ENCODE assay signal across 16 cellular contexts in genomic region chr4:26343041-26343403, GRCh38. TPM values are rescaled to one million over a fixed set of nuclear protein-coding genes. Genes with fewer than 3 reads are reported as not detected.
DNase-seq lines count a peak whose midpoint lies in the region; ATAC-seq and TF ChIP-seq lines count a peak whose summit lies in the region.
"Had no signal": no experiment of that assay in that cellular context is flagged by ENCODE, and none has a peak within 500 bp of the region (broad histone marks: within the 10 kb centered on the region; RNA-seq: fewer than 3 reads in every experiment).

No MANE protein-coding gene starts in this region.

- ATAC-seq in HG03469 (IDR thresholded peaks at IDR 0.05; ENCODE audit: unreplicated experiment) = no peak
- no peak for ATAC-seq in HG03135 (IDR thresholded peaks at IDR 0.05; ENCODE audit: unreplicated experiment)
- no peak for ATAC-seq in HG03095 (IDR thresholded peaks at IDR 0.05; ENCODE audit: unreplicated experiment)

- TF ChIP-seq CTCF in AG10803 (conservative IDR thresholded peaks at IDR 0.05; ENCODE audit: low read length) (no peak), SK-N-SH (IDR thresholded peaks at IDR 0.05) (no peak), epithelial cell of esophagus (IDR thresholded peaks at IDR 0.05; ENCODE audit: insufficient read depth, low read depth, low read length, missing control alignments) (no peak)

- H3K79me2 ChIP-seq in SK-N-SH (ENCODE audit: insufficient read depth) = peaks cover 79% of the 10 kb centered on the region

- peaks cover 19% of the 10 kb centered on the region for H3F3A ChIP-seq in SK-N-SH (replicated peaks; ENCODE audit: insufficient read depth)

- H4K20me1 ChIP-seq in SK-N-SH (ENCODE audit: insufficient read depth) = peaks cover 44% of the 10 kb centered on the region

- 59% methylated on average over 3 of the region's 3 CpGs for WGBS in SK-N-SH (ENCODE audit: low lambda C conversion rate)

- no peaks in the 10 kb centered on the region for H3K9me3 ChIP-seq in SK-N-SH
- H3K9me3 ChIP-seq: lower lobe of right lung, spleen, suprapubic skin had no signal

- H3K9me2 ChIP-seq in SK-N-SH = no peaks in the 10 kb centered on the region

- no peak overlapping the region for H2AFZ ChIP-seq in SK-N-SH (ENCODE audit: low read depth)

- H3K4me2 ChIP-seq in SK-N-SH = peak overlapping the region; percentile 18; the same call in 1 of the 2 replicates

- peak overlapping the region in 1 of 2 experiments; percentile 66; a peak in 2 of 4 replicates for H3K27ac ChIP-seq in SK-N-SH (ENCODE audit: low read depth in 2 of 2, low read length in 1 of 2)
- H3K27ac ChIP-seq: lower lobe of right lung, spleen, suprapubic skin had no signal

- DNase-seq in AG10803 (ENCODE audit: low read depth) = peak; percentile 76
- no peak for DNase-seq in SK-N-SH
- DNase-seq in epithelial cell of esophagus (ENCODE audit: low read depth) = peak; percentile 46
- DNase-seq in myocyte (ENCODE audit: low read depth) = peak; percentile 42
- DNase-seq in middle frontal gyrus (ENCODE audit: extremely low spot score, low spot score) = no peak
- DNase-seq: DMS 273 treated with DMSO at 0.1 percent for 48 hours, lower lobe of right lung, NCI-H1092 treated with DMSO at 0.1 percent for 48 hours, NCI-H510A treated with DMSO at 0.1 percent for 48 hours, occipital lobe, spleen, T-helper 1 cell had no signal

- TF ChIP-seq RAD21 in SK-N-SH (IDR thresholded peaks at IDR 0.05; ENCODE audit: low read length) = no peak

- no peaks in the 10 kb centered on the region for H3K27me3 ChIP-seq in SK-N-SH (ENCODE audit: insufficient read depth)
- H3K27me3 ChIP-seq: spleen, suprapubic skin had no signal

- no peaks in the 10 kb centered on the region for H3K36me3 ChIP-seq in SK-N-SH (replicated peaks in 1 of 2; ENCODE audit: control insufficient read depth in 1 of 2, insufficient read depth in 2 of 2, low read length in 1 of 2)
- H3K36me3 ChIP-seq: lower lobe of right lung, spleen, suprapubic skin had no signal

- no peak overlapping the region for H3K9ac ChIP-seq in SK-N-SH

- CTCF ChIA-PET in SK-N-SH (lab: Yijun Ruan, JAX) = interaction anchor here (0.8 to 9.1 kb wide), 4 partner anchors 11 to 260 kb away, joined by 3 to 65 read pairs (median 4); no protein-coding TSS in a partner anchor

- POLR2A ChIA-PET in SK-N-SH (lab: Yijun Ruan, JAX) = no interaction called here

- TF ChIP-seq EP300 in SK-N-SH (IDR thresholded peaks at IDR 0.05; ENCODE audit: borderline replicate concordance in 1 of 2, low read depth in 1 of 2, low read length in 1 of 2) = no peak

- H3K4me3 ChIP-seq in AG10803 (ENCODE audit: low read length) = no peak overlapping the region
- no peak overlapping the region; a peak in 1 of 4 replicates for H3K4me3 ChIP-seq in SK-N-SH (ENCODE audit: low read depth in 2 of 2, low read length in 1 of 2)
- no peak overlapping the region for H3K4me3 ChIP-seq in epithelial cell of esophagus (ENCODE audit: low read length)
- H3K4me3 ChIP-seq: lower lobe of right lung, spleen, suprapubic skin had no signal

- H3K4me1 ChIP-seq in SK-N-SH (ENCODE audit: control insufficient read depth in 1 of 2, insufficient read depth in 2 of 2, low read depth in 1 of 2, low read length in 1 of 2) = peaks cover 0 to 23% of the 10 kb centered on the region in 2 experiments; a peak in 3 of 4 replicates

TF ChIP-seq in SK-N-SH, 30 proteins besides CTCF, POLR2A, EP300 and RAD21:
- no peak for TF ChIP-seq NRF1 (IDR thresholded peaks at IDR 0.05; ENCODE audit: low read depth, low read length)
- no peak for TF ChIP-seq EZH2phosphoT487 (IDR thresholded peaks at IDR 0.05; ENCODE audit: borderline replicate concordance, low read depth)
- TF ChIP-seq ELF1 (IDR thresholded peaks at IDR 0.05) = no peak
- TF ChIP-seq FOXJ3 (CRISPR knock-in tag; IDR thresholded peaks at IDR 0.05) = no peak
- no peak for TF ChIP-seq RXRA (IDR thresholded peaks at IDR 0.05; ENCODE audit: borderline replicate concordance, low read depth)
- no peak for TF ChIP-seq RCOR1 (IDR thresholded peaks at IDR 0.05; ENCODE audit: low read length)
- TF ChIP-seq TCF12 (IDR thresholded peaks at IDR 0.05) = no peak
- TF ChIP-seq IRF3 (IDR thresholded peaks at IDR 0.05; ENCODE audit: low read depth, low read length) = no peak
- no peak for TF ChIP-seq GABPA (IDR thresholded peaks at IDR 0.05; ENCODE audit: low read depth)
- TF ChIP-seq FOSL2 (IDR thresholded peaks at IDR 0.05; ENCODE audit: borderline replicate concordance, low read depth) = no peak
- TF ChIP-seq POLR2AphosphoS5 (IDR thresholded peaks at IDR 0.05; ENCODE audit: low read depth, low read length) = no peak
- no peak for TF ChIP-seq MEF2A (IDR thresholded peaks at IDR 0.05; ENCODE audit: borderline replicate concordance, low read depth)
- no peak for TF ChIP-seq JUND (IDR thresholded peaks at IDR 0.05)
- TF ChIP-seq USF2 (IDR thresholded peaks at IDR 0.05; ENCODE audit: borderline replicate concordance, low read depth, low read length) = no peak
- no peak for TF ChIP-seq TEAD4 (IDR thresholded peaks at IDR 0.05; ENCODE audit: borderline replicate concordance, insufficient read depth)
- TF ChIP-seq MAX (IDR thresholded peaks at IDR 0.05; ENCODE audit: low read depth) = no peak
TF ChIP-seq in SK-N-SH: peak in this region for 0.

RNA-seq across cellular contexts. Expression of gene RBPJ, which starts 22.2 kb away (rescaled TPM):
- polyA plus RNA-seq in SK-N-SH (2012; rRNA removed) = 13.8 and 16.4 TPM in 2 replicates
- polyA plus RNA-seq in SK-N-SH (2012; cell fraction: cytosol; rRNA removed) = 14.2 and 16.3 TPM in 2 replicates
- polyA plus RNA-seq in SK-N-SH (2012; cell fraction: nucleus; rRNA removed) = 29.8 and 46.5 TPM in 2 replicates
- 95.2 and 97.3 TPM in 2 replicates for total RNA-seq in myocyte
- polyA plus RNA-seq in myocyte (2012) = 31.5 TPM

Comparison
In these comparisons a context has a peak if more than half of its experiments do, and no peak if none do; other contexts are left out.
1. DNase-seq: peak in AG10803 (single experiment), epithelial cell of esophagus (single experiment) and myocyte (single experiment); none in SK-N-SH (single experiment) and middle frontal gyrus (single experiment).